1 cellular context compared by ENCODE assay signal in genomic region chr2:212831671-212832199, GRCh38.
TF ChIP-seq lines count a peak whose summit lies in the region.

No MANE protein-coding gene starts in this region.

TF ChIP-seq in SK-N-SH, 30 proteins besides CTCF, POLR2A, EP300 and RAD21 (continued from another document):
- TF ChIP-seq RXRA (IDR thresholded peaks at IDR 0.05; ENCODE audit: borderline replicate concordance, low read depth) (no peak), GATA2 (CRISPR knock-in tag; IDR thresholded peaks at IDR 0.05) (no peak), JUND (IDR thresholded peaks at IDR 0.05) (no peak)
- TF ChIP-seq, protein P1, sequence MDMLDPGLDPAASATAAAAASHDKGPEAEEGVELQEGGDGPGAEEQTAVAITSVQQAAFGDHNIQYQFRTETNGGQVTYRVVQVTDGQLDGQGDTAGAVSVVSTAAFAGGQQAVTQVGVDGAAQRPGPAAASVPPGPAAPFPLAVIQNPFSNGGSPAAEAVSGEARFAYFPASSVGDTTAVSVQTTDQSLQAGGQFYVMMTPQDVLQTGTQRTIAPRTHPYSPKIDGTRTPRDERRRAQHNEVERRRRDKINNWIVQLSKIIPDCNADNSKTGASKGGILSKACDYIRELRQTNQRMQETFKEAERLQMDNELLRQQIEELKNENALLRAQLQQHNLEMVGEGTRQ (IDR thresholded peaks at IDR 0.05; ENCODE audit: borderline replicate concordance, low read depth, low read length): no peak
